Comparison of ENCODE assay signal across 1 cellular context in the genomic region with DNA sequence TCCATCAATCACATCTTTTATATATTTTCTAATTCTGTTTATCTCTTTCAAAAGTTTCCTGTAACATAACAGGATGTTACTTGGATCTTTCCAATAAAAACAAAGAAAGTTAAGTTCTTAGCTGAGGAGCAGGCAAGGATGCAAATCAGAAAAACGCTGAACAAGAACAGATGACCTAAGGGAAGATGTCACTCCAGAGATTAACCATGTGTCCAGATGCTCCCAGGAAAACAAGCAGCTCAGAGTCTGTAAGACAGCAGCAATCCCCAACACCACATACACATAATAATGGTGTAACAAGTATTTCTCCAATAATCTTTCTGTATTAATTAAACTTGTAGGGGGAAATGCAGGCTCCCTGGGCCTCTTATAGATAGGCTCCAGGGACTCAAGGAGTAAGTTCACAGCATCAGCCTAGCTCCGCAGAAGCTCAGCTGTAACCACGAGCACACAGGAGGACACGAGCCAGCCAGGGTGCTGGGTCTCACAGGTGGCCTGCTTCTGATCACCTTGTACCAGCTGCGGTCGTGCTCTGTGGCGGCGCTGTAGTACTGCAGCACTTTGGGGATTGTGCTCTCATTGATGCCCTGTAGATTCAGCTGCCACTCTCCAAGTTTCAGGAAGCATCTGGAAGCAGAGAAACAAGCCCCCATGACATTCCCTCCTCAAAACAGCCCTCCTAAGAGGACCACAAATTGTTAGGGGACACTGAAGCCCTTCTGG.
TF ChIP-seq lines count a peak whose summit lies in the region.

No MANE protein-coding gene starts in this region.

TF ChIP-seq in endothelial cell of umbilical vein, 7 proteins besides CTCF, POLR2A, EP300 and RAD21:
- TF ChIP-seq FOS (IDR thresholded peaks at IDR 0.05; ENCODE audit: borderline replicate concordance, insufficient read depth, low read length) (no peak), JUN (IDR thresholded peaks at IDR 0.05; ENCODE audit: borderline replicate concordance, insufficient read depth, insufficient read length, low read depth) (no peak), EZH2 (IDR thresholded peaks at IDR 0.05; ENCODE audit: borderline replicate concordance, low read depth, low read length, severe bottlenecking) (no peak), MYC (IDR thresholded peaks at IDR 0.05; ENCODE audit: low read depth, low read length) (no peak), GATA2 (IDR thresholded peaks at IDR 0.05; ENCODE audit: insufficient read depth, insufficient read length, low read depth, low read length) (no peak), POLR2AphosphoS5 (IDR thresholded peaks at IDR 0.05; ENCODE audit: insufficient read depth, low read depth, low read length) (no peak)
- TF ChIP-seq, protein P1, sequence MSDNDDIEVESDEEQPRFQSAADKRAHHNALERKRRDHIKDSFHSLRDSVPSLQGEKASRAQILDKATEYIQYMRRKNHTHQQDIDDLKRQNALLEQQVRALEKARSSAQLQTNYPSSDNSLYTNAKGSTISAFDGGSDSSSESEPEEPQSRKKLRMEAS (IDR thresholded peaks at IDR 0.05; ENCODE audit: insufficient read depth, insufficient read length) = no peak
